ENCODE assay signal across 11 cellular contexts in the genomic region with DNA sequence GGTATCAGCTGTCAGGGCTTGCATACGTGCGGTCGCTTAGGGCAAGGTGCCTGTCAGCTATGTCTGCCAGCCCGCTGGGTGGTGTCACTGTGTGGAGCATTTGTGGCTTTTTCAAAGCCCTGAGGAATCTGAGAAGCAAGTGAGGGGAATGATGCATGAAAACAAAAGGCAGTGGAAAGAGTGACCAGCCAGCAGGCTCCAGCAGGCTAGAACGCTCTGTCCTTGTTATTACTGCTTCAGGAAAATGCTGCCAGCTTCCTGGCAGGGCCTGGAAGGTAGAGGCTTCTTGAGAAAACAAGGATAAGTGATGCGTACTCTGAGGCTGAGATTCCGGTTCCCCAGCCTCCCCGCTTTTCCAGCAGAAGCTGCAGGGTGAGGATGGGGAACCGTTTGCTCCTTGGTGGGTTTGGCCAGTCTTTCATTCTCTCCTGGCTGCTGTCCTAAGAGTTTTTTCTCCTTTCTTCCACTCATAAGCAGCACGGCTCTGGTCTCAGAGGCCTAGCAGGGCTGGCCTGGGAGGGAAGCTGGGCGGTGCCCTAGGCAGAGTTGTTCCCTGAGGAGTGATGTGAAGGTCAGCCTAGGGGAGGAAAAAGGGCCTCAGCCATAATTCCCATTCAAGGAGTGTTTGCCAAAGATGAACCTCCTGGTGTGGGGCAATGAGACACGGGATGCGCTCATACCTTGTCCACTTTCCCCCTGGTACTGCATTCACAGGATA. TPM values are rescaled to one million over a fixed set of nuclear protein-coding genes. Genes with fewer than 3 reads are reported as not detected.
DNase-seq lines count a peak whose midpoint lies in the region; ATAC-seq and TF ChIP-seq lines count a peak whose summit lies in the region.
"Had no signal": no experiment of that assay in that cellular context is flagged by ENCODE, and none has a peak within 500 bp of the region (broad histone marks: within the 10 kb centered on the region; RNA-seq: fewer than 3 reads in every experiment).

No MANE protein-coding gene starts in this region.

- DNase-seq in pons (ENCODE audit: low spot score) = peak; percentile 56
- no peak for DNase-seq in GM10248 (ENCODE audit: extremely low spot score)
- DNase-seq in NCI-H1092 treated with DMSO at 0.1 percent for 48 hours (lab: John Stamatoyannopoulos, UW) = no peak
- no peak for DNase-seq in DMS153 treated with DMSO at 0.1 percent for 48 hours (lab: John Stamatoyannopoulos, UW; ENCODE audit: unreplicated experiment)
- DNase-seq: activated T-cell treated with anti-CD3 and anti-CD28 coated beads for 4 hours, right lobe of liver, RPMI8226 had no signal

- H3K4me1 ChIP-seq in BLaER1 = peaks cover 11% of the 10 kb centered on the region
- H3K4me1 ChIP-seq in gastroesophageal sphincter = peaks cover 5 to 22% (median 11%) of the 10 kb centered on the region in 3 donors
- H3K4me1 ChIP-seq: right lobe of liver had no signal

- H3K9me3 ChIP-seq in BLaER1 (peaks cover 19% of the 10 kb centered on the region; the same call in 1 of the 2 replicates), gastroesophageal sphincter (no peaks in the 10 kb centered on the region)
- H3K9me3 ChIP-seq: right lobe of liver had no signal

- POLR2A ChIA-PET in GM10248 (lab: Yijun Ruan, JAX) = no interaction called here

- no peak for TF ChIP-seq EP300 in gastroesophageal sphincter (IDR thresholded peaks at IDR 0.05)

- TF ChIP-seq POLR2A in gastroesophageal sphincter (IDR thresholded peaks at IDR 0.05) = no peak

- TF ChIP-seq CTCF in VCaP (conservative IDR thresholded peaks at IDR 0.05) = no peak
- no peak for TF ChIP-seq CTCF in gastroesophageal sphincter (IDR thresholded peaks at IDR 0.05)
- TF ChIP-seq CTCF in GM10248 (IDR thresholded peaks at IDR 0.05; ENCODE audit: control extremely low read depth, extremely low read depth, low read depth, missing control alignments) = no peak

- H3K4me2 ChIP-seq in BLaER1 = peak overlapping the region; percentile 33

- H3K4me3 ChIP-seq in BLaER1 (no peak overlapping the region), gastroesophageal sphincter (no peak overlapping the region)
- H3K4me3 ChIP-seq: right lobe of liver had no signal

- WGBS in gastroesophageal sphincter (ENCODE audit: low coverage in 1 of 2), 2 donors = 54 to 57% methylated on average over 2 to 11 of the region's 13 CpGs

- H4K20me1 ChIP-seq in BLaER1 = no peaks in the 10 kb centered on the region

- 0 out of 2 replicates have a peak overlapping the region, but pooled peaks have one; percentile 8 for H3K27ac ChIP-seq in BLaER1
- H3K27ac ChIP-seq in VCaP = peak overlapping the region; percentile 89
- peak overlapping the region; percentile 69 to 86 (median 72) for H3K27ac ChIP-seq in gastroesophageal sphincter
- H3K27ac ChIP-seq: right lobe of liver had no signal

- no peak overlapping the region for H3K9ac ChIP-seq in BLaER1

- H3K27me3 ChIP-seq in BLaER1 (no peaks in the 10 kb centered on the region), gastroesophageal sphincter (no peaks in the 10 kb centered on the region)
- H3K27me3 ChIP-seq: right lobe of liver had no signal

- H3K36me3 ChIP-seq in BLaER1 (no peaks in the 10 kb centered on the region), gastroesophageal sphincter (no peaks in the 10 kb centered on the region)
- H3K36me3 ChIP-seq: right lobe of liver had no signal

- CTCF ChIA-PET in GM10248 (lab: Yijun Ruan, JAX) = interaction anchor here (1.1 to 1.7 kb wide), 4 partner anchors 11 to 34 kb away, joined by 3 to 5 read pairs (median 4); no protein-coding TSS in a partner anchor

- ATAC-seq in gastroesophageal sphincter (peak; percentile 81), GM19324 (IDR thresholded peaks at IDR 0.05; ENCODE audit: low FRiP score, unreplicated experiment) (no peak)

RNA-seq across cellular contexts. Expression of a gene that starts 42.8 kb away (rescaled TPM):
- total RNA-seq in gastroesophageal sphincter = 10 to 100 TPM; 40.4 to 82.8 (median 58.6) TPM

Comparison
In these comparisons a context has a peak if more than half of its experiments do, and no peak if none do; other contexts are left out.
1. H3K27ac ChIP-seq: peak in every context shown above with its lines; median percentile 89 in VCaP; 72 in gastroesophageal sphincter; 8 in BLaER1.